In the genomic region with DNA sequence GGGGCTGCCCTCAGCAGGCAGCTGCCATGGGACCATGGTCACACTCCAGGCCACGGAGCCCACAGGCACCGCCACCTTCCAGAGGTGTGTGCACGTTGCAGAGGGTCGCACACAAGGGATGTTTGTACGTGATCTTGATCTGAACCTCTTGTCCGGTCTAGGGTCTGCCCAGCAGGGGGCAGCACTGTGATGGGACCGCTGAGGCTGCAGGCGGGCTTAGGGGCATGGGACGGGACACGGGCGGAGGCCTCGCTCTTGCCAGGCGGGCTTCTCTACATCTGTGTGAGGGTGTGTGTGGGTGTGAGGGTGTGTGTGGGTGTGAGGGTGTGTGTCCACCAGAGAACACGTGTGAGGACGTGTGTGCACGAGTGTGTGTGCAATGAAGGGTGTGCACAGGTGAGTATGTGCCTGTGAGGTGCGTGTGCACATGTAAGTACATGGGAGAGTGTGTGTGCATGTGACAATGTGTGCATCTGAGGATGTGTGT, we compare ENCODE assay signal across 2 cellular contexts.
A peak's percentile ranks its signal among the peaks of the same experiment; 100 is the strongest.
TF ChIP-seq lines count a peak whose summit lies in the region.

No MANE protein-coding gene starts in this region.

TF ChIP-seq in GM12878, 131 proteins besides CTCF, POLR2A, EP300 and RAD21:
- TF ChIP-seq SMC3 (IDR thresholded peaks at IDR 0.05; ENCODE audit: borderline replicate concordance, low read length), result peak; percentile 71
- TF ChIP-seq BHLHE40 (IDR thresholded peaks at IDR 0.05; ENCODE audit: borderline replicate concordance in 1 of 2, low read depth in 2 of 2, low read length in 1 of 2), result peak in 1 of 2 experiments; percentile 16; a peak in 1 of 4 replicates
- TF ChIP-seq, protein P1, sequence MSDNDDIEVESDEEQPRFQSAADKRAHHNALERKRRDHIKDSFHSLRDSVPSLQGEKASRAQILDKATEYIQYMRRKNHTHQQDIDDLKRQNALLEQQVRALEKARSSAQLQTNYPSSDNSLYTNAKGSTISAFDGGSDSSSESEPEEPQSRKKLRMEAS (IDR thresholded peaks at IDR 0.05; ENCODE audit: low read depth, low read length), result no peak
- TF ChIP-seq YY1 (IDR thresholded peaks at IDR 0.05; ENCODE audit: low read depth, low read length), result 0 out of 2 replicates have a peak, but pooled peaks have one; percentile 21
- no peak for TF ChIP-seq CBX3 (IDR thresholded peaks at IDR 0.05; ENCODE audit: borderline replicate concordance, low read depth)
- TF ChIP-seq DPF2 (IDR thresholded peaks at IDR 0.05), result no peak
- no peak for TF ChIP-seq GATAD2B (conservative IDR thresholded peaks at IDR 0.05; ENCODE audit: low read depth)

TF ChIP-seq in HepG2, 621 proteins besides CTCF, POLR2A, EP300 and RAD21 (continues in another document):
- TF ChIP-seq, protein P2, sequence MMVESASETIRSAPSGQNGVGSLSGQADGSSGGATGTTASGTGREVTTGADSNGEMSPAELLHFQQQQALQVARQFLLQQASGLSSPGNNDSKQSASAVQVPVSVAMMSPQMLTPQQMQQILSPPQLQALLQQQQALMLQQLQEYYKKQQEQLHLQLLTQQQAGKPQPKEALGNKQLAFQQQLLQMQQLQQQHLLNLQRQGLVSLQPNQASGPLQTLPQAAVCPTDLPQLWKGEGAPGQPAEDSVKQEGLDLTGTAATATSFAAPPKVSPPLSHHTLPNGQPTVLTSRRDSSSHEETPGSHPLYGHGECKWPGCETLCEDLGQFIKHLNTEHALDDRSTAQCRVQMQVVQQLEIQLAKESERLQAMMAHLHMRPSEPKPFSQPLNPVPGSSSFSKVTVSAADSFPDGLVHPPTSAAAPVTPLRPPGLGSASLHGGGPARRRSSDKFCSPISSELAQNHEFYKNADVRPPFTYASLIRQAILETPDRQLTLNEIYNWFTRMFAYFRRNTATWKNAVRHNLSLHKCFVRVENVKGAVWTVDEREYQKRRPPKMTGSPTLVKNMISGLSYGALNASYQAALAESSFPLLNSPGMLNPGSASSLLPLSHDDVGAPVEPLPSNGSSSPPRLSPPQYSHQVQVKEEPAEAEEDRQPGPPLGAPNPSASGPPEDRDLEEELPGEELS (CRISPR knock-in tag; IDR thresholded peaks at IDR 0.05), result no peak
- TF ChIP-seq PITX1 (CRISPR knock-in tag; IDR thresholded peaks at IDR 0.05), result no peak
- TF ChIP-seq ZFP90 (CRISPR knock-in tag; IDR thresholded peaks at IDR 0.05; ENCODE audit: borderline replicate concordance), result no peak
- 0 out of 2 replicates have a peak, but pooled peaks have one; percentile 4 for TF ChIP-seq MTA1 (CRISPR knock-in tag; IDR thresholded peaks at IDR 0.05; ENCODE audit: borderline replicate concordance)
- no peak for TF ChIP-seq ZBTB21 (CRISPR knock-in tag; IDR thresholded peaks at IDR 0.05)
- TF ChIP-seq, protein P3, sequence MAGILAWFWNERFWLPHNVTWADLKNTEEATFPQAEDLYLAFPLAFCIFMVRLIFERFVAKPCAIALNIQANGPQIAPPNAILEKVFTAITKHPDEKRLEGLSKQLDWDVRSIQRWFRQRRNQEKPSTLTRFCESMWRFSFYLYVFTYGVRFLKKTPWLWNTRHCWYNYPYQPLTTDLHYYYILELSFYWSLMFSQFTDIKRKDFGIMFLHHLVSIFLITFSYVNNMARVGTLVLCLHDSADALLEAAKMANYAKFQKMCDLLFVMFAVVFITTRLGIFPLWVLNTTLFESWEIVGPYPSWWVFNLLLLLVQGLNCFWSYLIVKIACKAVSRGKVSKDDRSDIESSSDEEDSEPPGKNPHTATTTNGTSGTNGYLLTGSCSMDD (CRISPR knock-in tag; IDR thresholded peaks at IDR 0.05), result no peak
- TF ChIP-seq SMC3 (IDR thresholded peaks at IDR 0.05; ENCODE audit: low read length), result peak; percentile 42; the same call in 1 of the 2 replicates
- TF ChIP-seq RARG (CRISPR knock-in tag; IDR thresholded peaks at IDR 0.05; ENCODE audit: low read depth), result no peak
- no peak for TF ChIP-seq NRL (CRISPR knock-in tag; IDR thresholded peaks at IDR 0.05; ENCODE audit: borderline replicate concordance)
- TF ChIP-seq, protein P4, sequence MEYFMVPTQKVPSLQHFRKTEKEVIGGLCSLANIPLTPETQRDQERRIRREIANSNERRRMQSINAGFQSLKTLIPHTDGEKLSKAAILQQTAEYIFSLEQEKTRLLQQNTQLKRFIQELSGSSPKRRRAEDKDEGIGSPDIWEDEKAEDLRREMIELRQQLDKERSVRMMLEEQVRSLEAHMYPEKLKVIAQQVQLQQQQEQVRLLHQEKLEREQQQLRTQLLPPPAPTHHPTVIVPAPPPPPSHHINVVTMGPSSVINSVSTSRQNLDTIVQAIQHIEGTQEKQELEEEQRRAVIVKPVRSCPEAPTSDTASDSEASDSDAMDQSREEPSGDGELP (IDR thresholded peaks at IDR 0.05; ENCODE audit: borderline replicate concordance, low read depth), result no peak
- TF ChIP-seq ZNF430 (CRISPR knock-in tag; IDR thresholded peaks at IDR 0.05), result no peak
- TF ChIP-seq, protein P5, sequence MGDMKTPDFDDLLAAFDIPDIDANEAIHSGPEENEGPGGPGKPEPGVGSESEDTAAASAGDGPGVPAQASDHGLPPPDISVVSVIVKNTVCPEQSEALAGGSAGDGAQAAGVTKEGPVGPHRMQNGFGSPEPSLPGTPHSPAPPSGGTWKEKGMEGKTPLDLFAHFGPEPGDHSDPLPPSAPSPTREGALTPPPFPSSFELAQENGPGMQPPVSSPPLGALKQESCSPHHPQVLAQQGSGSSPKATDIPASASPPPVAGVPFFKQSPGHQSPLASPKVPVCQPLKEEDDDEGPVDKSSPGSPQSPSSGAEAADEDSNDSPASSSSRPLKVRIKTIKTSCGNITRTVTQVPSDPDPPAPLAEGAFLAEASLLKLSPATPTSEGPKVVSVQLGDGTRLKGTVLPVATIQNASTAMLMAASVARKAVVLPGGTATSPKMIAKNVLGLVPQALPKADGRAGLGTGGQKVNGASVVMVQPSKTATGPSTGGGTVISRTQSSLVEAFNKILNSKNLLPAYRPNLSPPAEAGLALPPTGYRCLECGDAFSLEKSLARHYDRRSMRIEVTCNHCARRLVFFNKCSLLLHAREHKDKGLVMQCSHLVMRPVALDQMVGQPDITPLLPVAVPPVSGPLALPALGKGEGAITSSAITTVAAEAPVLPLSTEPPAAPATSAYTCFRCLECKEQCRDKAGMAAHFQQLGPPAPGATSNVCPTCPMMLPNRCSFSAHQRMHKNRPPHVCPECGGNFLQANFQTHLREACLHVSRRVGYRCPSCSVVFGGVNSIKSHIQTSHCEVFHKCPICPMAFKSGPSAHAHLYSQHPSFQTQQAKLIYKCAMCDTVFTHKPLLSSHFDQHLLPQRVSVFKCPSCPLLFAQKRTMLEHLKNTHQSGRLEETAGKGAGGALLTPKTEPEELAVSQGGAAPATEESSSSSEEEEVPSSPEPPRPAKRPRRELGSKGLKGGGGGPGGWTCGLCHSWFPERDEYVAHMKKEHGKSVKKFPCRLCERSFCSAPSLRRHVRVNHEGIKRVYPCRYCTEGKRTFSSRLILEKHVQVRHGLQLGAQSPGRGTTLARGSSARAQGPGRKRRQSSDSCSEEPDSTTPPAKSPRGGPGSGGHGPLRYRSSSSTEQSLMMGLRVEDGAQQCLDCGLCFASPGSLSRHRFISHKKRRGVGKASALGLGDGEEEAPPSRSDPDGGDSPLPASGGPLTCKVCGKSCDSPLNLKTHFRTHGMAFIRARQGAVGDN (CRISPR knock-in tag; IDR thresholded peaks at IDR 0.05), result peak; percentile 24
- no peak for TF ChIP-seq ZNF230 (CRISPR knock-in tag; IDR thresholded peaks at IDR 0.05)
- no peak for TF ChIP-seq ZNF33A (CRISPR knock-in tag; IDR thresholded peaks at IDR 0.05; ENCODE audit: borderline replicate concordance)
- TF ChIP-seq, protein P6, sequence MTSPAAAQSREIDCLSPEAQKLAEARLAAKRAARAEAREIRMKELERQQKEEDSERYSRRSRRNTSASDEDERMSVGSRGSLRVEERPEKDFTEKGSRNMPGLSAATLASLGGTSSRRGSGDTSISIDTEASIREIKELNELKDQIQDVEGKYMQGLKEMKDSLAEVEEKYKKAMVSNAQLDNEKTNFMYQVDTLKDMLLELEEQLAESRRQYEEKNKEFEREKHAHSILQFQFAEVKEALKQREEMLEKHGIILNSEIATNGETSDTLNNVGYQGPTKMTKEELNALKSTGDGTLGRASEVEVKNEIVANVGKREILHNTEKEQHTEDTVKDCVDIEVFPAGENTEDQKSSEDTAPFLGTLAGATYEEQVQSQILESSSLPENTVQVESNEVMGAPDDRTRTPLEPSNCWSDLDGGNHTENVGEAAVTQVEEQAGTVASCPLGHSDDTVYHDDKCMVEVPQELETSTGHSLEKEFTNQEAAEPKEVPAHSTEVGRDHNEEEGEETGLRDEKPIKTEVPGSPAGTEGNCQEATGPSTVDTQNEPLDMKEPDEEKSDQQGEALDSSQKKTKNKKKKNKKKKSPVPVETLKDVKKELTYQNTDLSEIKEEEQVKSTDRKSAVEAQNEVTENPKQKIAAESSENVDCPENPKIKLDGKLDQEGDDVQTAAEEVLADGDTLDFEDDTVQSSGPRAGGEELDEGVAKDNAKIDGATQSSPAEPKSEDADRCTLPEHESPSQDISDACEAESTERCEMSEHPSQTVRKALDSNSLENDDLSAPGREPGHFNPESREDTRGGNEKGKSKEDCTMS (CRISPR knock-in tag; conservative IDR thresholded peaks at IDR 0.05), result no peak
- TF ChIP-seq NR2C2 (CRISPR knock-in tag; IDR thresholded peaks at IDR 0.05; ENCODE audit: borderline replicate concordance), result no peak
- TF ChIP-seq SP1 (IDR thresholded peaks at IDR 0.05), result no peak
- no peak for TF ChIP-seq SP1 (CRISPR knock-in tag; IDR thresholded peaks at IDR 0.05)
- TF ChIP-seq KAT7 (CRISPR knock-in tag; IDR thresholded peaks at IDR 0.05; ENCODE audit: borderline replicate concordance), result no peak
- TF ChIP-seq, protein P7, sequence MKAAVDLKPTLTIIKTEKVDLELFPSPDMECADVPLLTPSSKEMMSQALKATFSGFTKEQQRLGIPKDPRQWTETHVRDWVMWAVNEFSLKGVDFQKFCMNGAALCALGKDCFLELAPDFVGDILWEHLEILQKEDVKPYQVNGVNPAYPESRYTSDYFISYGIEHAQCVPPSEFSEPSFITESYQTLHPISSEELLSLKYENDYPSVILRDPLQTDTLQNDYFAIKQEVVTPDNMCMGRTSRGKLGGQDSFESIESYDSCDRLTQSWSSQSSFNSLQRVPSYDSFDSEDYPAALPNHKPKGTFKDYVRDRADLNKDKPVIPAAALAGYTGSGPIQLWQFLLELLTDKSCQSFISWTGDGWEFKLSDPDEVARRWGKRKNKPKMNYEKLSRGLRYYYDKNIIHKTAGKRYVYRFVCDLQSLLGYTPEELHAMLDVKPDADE (CRISPR knock-in tag; IDR thresholded peaks at IDR 0.05), result no peak
- TF ChIP-seq, protein P8, sequence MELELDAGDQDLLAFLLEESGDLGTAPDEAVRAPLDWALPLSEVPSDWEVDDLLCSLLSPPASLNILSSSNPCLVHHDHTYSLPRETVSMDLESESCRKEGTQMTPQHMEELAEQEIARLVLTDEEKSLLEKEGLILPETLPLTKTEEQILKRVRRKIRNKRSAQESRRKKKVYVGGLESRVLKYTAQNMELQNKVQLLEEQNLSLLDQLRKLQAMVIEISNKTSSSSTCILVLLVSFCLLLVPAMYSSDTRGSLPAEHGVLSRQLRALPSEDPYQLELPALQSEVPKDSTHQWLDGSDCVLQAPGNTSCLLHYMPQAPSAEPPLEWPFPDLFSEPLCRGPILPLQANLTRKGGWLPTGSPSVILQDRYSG (CRISPR knock-in tag; IDR thresholded peaks at IDR 0.05), result no peak
- TF ChIP-seq IRX3 (CRISPR knock-in tag; IDR thresholded peaks at IDR 0.05; ENCODE audit: borderline replicate concordance, low read depth), result no peak
- no peak for TF ChIP-seq ZNF253 (CRISPR knock-in tag; IDR thresholded peaks at IDR 0.05; ENCODE audit: borderline replicate concordance)
- TF ChIP-seq REXO4 (CRISPR knock-in tag; IDR thresholded peaks at IDR 0.05; ENCODE audit: borderline replicate concordance), result no peak
- no peak for TF ChIP-seq ADNP (CRISPR knock-in tag; IDR thresholded peaks at IDR 0.05)
- TF ChIP-seq NR2F6 (IDR thresholded peaks at IDR 0.05), result no peak
- no peak for TF ChIP-seq NR2F6 (CRISPR knock-in tag; IDR thresholded peaks at IDR 0.05)
- TF ChIP-seq ZMYM4 (CRISPR knock-in tag; IDR thresholded peaks at IDR 0.05), result no peak
- TF ChIP-seq ZNF776 (CRISPR knock-in tag; IDR thresholded peaks at IDR 0.05), result no peak
- TF ChIP-seq, protein P9, sequence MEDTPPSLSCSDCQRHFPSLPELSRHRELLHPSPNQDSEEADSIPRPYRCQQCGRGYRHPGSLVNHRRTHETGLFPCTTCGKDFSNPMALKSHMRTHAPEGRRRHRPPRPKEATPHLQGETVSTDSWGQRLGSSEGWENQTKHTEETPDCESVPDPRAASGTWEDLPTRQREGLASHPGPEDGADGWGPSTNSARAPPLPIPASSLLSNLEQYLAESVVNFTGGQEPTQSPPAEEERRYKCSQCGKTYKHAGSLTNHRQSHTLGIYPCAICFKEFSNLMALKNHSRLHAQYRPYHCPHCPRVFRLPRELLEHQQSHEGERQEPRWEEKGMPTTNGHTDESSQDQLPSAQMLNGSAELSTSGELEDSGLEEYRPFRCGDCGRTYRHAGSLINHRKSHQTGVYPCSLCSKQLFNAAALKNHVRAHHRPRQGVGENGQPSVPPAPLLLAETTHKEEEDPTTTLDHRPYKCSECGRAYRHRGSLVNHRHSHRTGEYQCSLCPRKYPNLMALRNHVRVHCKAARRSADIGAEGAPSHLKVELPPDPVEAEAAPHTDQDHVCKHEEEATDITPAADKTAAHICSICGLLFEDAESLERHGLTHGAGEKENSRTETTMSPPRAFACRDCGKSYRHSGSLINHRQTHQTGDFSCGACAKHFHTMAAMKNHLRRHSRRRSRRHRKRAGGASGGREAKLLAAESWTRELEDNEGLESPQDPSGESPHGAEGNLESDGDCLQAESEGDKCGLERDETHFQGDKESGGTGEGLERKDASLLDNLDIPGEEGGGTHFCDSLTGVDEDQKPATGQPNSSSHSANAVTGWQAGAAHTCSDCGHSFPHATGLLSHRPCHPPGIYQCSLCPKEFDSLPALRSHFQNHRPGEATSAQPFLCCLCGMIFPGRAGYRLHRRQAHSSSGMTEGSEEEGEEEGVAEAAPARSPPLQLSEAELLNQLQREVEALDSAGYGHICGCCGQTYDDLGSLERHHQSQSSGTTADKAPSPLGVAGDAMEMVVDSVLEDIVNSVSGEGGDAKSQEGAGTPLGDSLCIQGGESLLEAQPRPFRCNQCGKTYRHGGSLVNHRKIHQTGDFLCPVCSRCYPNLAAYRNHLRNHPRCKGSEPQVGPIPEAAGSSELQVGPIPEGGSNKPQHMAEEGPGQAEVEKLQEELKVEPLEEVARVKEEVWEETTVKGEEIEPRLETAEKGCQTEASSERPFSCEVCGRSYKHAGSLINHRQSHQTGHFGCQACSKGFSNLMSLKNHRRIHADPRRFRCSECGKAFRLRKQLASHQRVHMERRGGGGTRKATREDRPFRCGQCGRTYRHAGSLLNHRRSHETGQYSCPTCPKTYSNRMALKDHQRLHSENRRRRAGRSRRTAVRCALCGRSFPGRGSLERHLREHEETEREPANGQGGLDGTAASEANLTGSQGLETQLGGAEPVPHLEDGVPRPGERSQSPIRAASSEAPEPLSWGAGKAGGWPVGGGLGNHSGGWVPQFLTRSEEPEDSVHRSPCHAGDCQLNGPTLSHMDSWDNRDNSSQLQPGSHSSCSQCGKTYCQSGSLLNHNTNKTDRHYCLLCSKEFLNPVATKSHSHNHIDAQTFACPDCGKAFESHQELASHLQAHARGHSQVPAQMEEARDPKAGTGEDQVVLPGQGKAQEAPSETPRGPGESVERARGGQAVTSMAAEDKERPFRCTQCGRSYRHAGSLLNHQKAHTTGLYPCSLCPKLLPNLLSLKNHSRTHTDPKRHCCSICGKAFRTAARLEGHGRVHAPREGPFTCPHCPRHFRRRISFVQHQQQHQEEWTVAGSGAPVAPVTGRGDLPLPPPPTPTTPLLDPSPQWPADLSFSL (CRISPR knock-in tag; IDR thresholded peaks at IDR 0.05), result peak; percentile 56; the same call in 1 of the 2 replicates
- no peak for TF ChIP-seq RBAK (CRISPR knock-in tag; IDR thresholded peaks at IDR 0.05)
- TF ChIP-seq EZH2 (conservative IDR thresholded peaks at IDR 0.05; ENCODE audit: low read depth, low read length), result no peak
- no peak for TF ChIP-seq ZNF724P (CRISPR knock-in tag; IDR thresholded peaks at IDR 0.05; ENCODE audit: borderline replicate concordance)
- TF ChIP-seq CHD2 (IDR thresholded peaks at IDR 0.05; ENCODE audit: low read depth, low read length), result no peak
